ENCODE assay signal across 1 cellular context in the genomic region with DNA sequence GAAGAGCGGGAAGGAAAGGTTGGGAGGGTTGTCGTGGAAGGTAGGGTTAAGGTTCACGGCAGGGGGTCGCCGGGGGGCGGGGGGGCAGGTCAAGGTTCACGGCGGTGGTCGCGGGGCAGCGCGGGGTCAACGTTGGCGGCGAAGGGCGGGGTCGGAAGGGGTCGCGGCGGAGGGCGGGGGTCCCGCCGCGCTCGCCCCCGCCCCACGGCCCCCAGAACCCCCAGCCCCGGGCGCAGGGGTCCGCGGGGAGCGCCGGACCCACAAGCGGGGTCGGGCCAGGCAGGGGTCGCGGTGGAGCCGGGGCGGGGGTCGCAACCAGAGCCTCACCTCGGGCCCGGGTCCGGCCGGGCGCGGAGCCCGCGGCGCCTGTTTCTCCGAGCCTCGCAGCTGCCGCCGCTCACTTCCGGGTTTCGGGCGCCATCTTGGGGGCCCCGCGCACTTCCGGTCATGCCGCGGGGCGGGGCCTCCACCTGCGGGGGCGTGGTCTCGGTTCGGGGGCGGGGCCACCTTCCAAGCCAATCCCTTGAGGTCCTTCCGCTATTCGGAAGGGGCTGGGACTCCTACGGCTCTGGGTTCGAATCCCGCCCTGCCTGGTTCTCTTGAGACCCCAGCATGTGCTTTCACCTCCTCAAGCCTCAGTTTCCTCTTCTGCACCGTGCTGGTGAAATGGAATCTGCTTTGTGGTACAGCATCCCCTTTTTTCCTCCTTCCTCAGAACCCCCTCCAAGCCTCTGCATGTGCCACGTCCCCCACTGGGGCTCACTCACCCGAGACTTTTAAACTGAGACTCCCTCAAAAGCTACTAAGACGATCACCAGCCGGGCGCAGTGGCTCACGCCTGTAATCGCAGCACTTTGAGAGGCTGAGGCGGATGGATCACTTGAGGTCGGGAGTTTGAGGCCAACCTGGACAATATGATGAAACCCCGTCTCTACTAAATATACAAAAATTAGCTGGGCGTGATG.
TF ChIP-seq lines count a peak whose summit lies in the region.

Gene SBNO2 (minus strand): TSS at position 424 of the 965 bp plus-strand sequence. CDS start 19,992 bp downstream, outside the sequence.

TF ChIP-seq in H1, 55 proteins besides CTCF, POLR2A, EP300 and RAD21:
- TF ChIP-seq GABPA (IDR thresholded peaks at IDR 0.05; ENCODE audit: borderline replicate concordance, insufficient read depth, low read length) (peak; percentile 88), RFX5 (IDR thresholded peaks at IDR 0.05; ENCODE audit: borderline replicate concordance, low read depth, low read length) (no peak), CTBP2 (IDR thresholded peaks at IDR 0.05; ENCODE audit: borderline replicate concordance, insufficient read depth, insufficient read length, low read length) (no peak), BCL11A (IDR thresholded peaks at IDR 0.05; ENCODE audit: low read depth in 2 of 2, low read length in 2 of 2) (no peak), PHF8 (conservative IDR thresholded peaks at IDR 0.05; ENCODE audit: low read depth, low read length) (peak; percentile 77), TAF1 (IDR thresholded peaks at IDR 0.05; ENCODE audit: low read depth, low read length) (peak; percentile 96), YY1 (IDR thresholded peaks at IDR 0.05; ENCODE audit: low read depth, low read length) (peak; percentile 98), BACH1 (IDR thresholded peaks at IDR 0.05; ENCODE audit: low read length) (no peak), SAP30 (IDR thresholded peaks at IDR 0.05; ENCODE audit: insufficient read depth, insufficient replicate concordance, low read length) (no peak), TAF7 (optimal IDR thresholded peaks at IDR 0.05; ENCODE audit: borderline replicate concordance, low read depth, low read length) (peak; percentile 83), RBBP5 (IDR thresholded peaks at IDR 0.05; ENCODE audit: borderline replicate concordance, low read depth, low read length) (peak; percentile 75; the same call in 1 of the 2 replicates), TEAD4 (IDR thresholded peaks at IDR 0.05; ENCODE audit: low read depth, low read length) (no peak), SP1 (IDR thresholded peaks at IDR 0.05; ENCODE audit: low read depth, low read length) (peak; percentile 64; the same call in 1 of the 2 replicates), TBP (IDR thresholded peaks at IDR 0.05; ENCODE audit: low read depth, low read length) (peak; percentile 73; the same call in 1 of the 2 replicates), SIRT6 (IDR thresholded peaks at IDR 0.05; ENCODE audit: low read length) (no peak), KDM5A (IDR thresholded peaks at IDR 0.05; ENCODE audit: low read length) (0 out of 2 replicates have a peak, but pooled peaks have one; percentile 44), MAFK (IDR thresholded peaks at IDR 0.05; ENCODE audit: low read depth, low read length) (no peak), EGR1 (IDR thresholded peaks at IDR 0.05; ENCODE audit: borderline replicate concordance, low read depth, low read length) (peak; percentile 80; the same call in 1 of the 2 replicates), KDM4A (IDR thresholded peaks at IDR 0.05; ENCODE audit: low read depth, low read length, severe bottlenecking) (no peak), SIN3A (conservative IDR thresholded peaks at IDR 0.05 in 1 of 2, IDR thresholded peaks at IDR 0.05 in 1 of 2; ENCODE audit: low read depth in 1 of 2, low read length in 2 of 2) (peak; percentile 70 to 77; a peak in 2 of 4 replicates), NANOG (IDR thresholded peaks at IDR 0.05; ENCODE audit: insufficient read depth, low read depth, low read length, poor library complexity, severe bottlenecking) (no peak), TCF12 (IDR thresholded peaks at IDR 0.05; ENCODE audit: low read depth, low read length) (no peak), KDM1A (IDR thresholded peaks at IDR 0.05; ENCODE audit: borderline replicate concordance, low read length) (peak; percentile 53; the same call in 1 of the 2 replicates), CHD1 (IDR thresholded peaks at IDR 0.05; ENCODE audit: low read depth, low read length) (no peak), ASH2L (IDR thresholded peaks at IDR 0.05; ENCODE audit: low read length) (no peak), USF2 (IDR thresholded peaks at IDR 0.05; ENCODE audit: low read length) (peak; percentile 51; the same call in 1 of the 2 replicates), SRF (IDR thresholded peaks at IDR 0.05; ENCODE audit: low read depth, low read length) (no peak)
- TF ChIP-seq, protein P1, sequence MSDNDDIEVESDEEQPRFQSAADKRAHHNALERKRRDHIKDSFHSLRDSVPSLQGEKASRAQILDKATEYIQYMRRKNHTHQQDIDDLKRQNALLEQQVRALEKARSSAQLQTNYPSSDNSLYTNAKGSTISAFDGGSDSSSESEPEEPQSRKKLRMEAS (IDR thresholded peaks at IDR 0.05): peak; percentile 46
- TF ChIP-seq, protein P2, sequence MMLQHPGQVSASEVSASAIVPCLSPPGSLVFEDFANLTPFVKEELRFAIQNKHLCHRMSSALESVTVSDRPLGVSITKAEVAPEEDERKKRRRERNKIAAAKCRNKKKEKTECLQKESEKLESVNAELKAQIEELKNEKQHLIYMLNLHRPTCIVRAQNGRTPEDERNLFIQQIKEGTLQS (IDR thresholded peaks at IDR 0.05; ENCODE audit: insufficient read depth, low read depth, low read length): no peak
